ENCODE assay signal across 9 cellular contexts in genomic region chr1:167631987-167632680, GRCh38. TPM values are rescaled to one million over a fixed set of nuclear protein-coding genes. Genes with fewer than 3 reads are reported as not detected.
DNase-seq lines count a peak whose midpoint lies in the region; ATAC-seq and TF ChIP-seq lines count a peak whose summit lies in the region.
"Had no signal": no experiment of that assay in that cellular context is flagged by ENCODE, and none has a peak within 500 bp of the region (broad histone marks: within the 10 kb centered on the region; RNA-seq: fewer than 3 reads in every experiment).

No MANE protein-coding gene starts in this region.

- H3K79me2 ChIP-seq in Karpas-422 (ENCODE audit: low read length) = peaks cover 60% of the 10 kb centered on the region

- no peaks in the 10 kb centered on the region for H3K9me2 ChIP-seq in Karpas-422 (replicated peaks; ENCODE audit: insufficient read depth, low read length)

- peak overlapping the region; percentile 96 for H3K4me3 Mint-ChIP-seq in activated naive CD8-positive, alpha-beta T cell
- H3K4me3 Mint-ChIP-seq in nephron = peak overlapping the region in 1 of 3 experiments; percentile 16

- peaks cover 5% of the 10 kb centered on the region for H3K36me3 Mint-ChIP-seq in activated naive CD8-positive, alpha-beta T cell
- H3K36me3 Mint-ChIP-seq in nephron (ENCODE audit: low read depth) = no peaks in the 10 kb centered on the region

- H3K9me3 ChIP-seq in Karpas-422 (ENCODE audit: low read length) = no peaks in the 10 kb centered on the region
- H3K9me3 ChIP-seq: SJSA1 had no signal

- H3K9ac ChIP-seq in Karpas-422 (ENCODE audit: low read length) = peak overlapping the region; percentile 94

- H3K27me3 Mint-ChIP-seq in activated naive CD8-positive, alpha-beta T cell = no peaks in the 10 kb centered on the region
- H3K27me3 Mint-ChIP-seq in nephron (ENCODE audit: low read depth) = peaks cover 75% of the 10 kb centered on the region

- no peak for DNase-seq in GM06990 (ENCODE audit: extremely low read depth, insufficient read length)
- DNase-seq in Karpas-422 = peak; percentile 63
- DNase-seq in NK-92 (lab: John Stamatoyannopoulos, UW; ENCODE audit: unreplicated experiment) = no peak
- no peak for DNase-seq in H4 (ENCODE audit: low spot score)
- DNase-seq in T-helper 9 cell = no peak

- peaks cover 14% of the 10 kb centered on the region for H3K36me3 ChIP-seq in GM06990 (ENCODE audit: control insufficient read depth, insufficient read depth, low read length)
- no peaks in the 10 kb centered on the region; the same call in 1 of the 2 replicates for H3K36me3 ChIP-seq in Karpas-422 (ENCODE audit: insufficient read depth, low read length)
- H3K36me3 ChIP-seq: SJSA1 had no signal

- H4K20me1 ChIP-seq in Karpas-422 (ENCODE audit: insufficient read depth, low read depth, low read length) = no peaks in the 10 kb centered on the region

- no peak for TF ChIP-seq CTCF in GM06990 (IDR thresholded peaks at IDR 0.05; ENCODE audit: insufficient read depth, low read length, poor library complexity, severe bottlenecking)
- TF ChIP-seq CTCF in nephron (IDR thresholded peaks at IDR 0.05; ENCODE audit: unreplicated experiment in 3 of 3) = no peak

- peak overlapping the region; percentile 93 for H3K27ac ChIP-seq in Karpas-422 (ENCODE audit: low read length)
- H3K27ac ChIP-seq: SJSA1 had no signal

- H3K4me3 ChIP-seq in GM06990 (replicated peaks; ENCODE audit: low read depth, low read length) (peak overlapping the region; percentile 95), Karpas-422 (ENCODE audit: low read length) (peak overlapping the region; percentile 81)
- H3K4me3 ChIP-seq: SJSA1 had no signal

- H2AFZ ChIP-seq in Karpas-422 (ENCODE audit: low read length) = no peak overlapping the region

- peaks cover 96% of the 10 kb centered on the region for H3K4me1 ChIP-seq in Karpas-422 (ENCODE audit: low read length)
- H3K4me1 ChIP-seq: SJSA1 had no signal

- H3K4me2 ChIP-seq in Karpas-422 (ENCODE audit: low read depth, low read length, poor library complexity, severe bottlenecking) = peak overlapping the region; percentile 94

- H3K27ac Mint-ChIP-seq in activated naive CD8-positive, alpha-beta T cell = peak overlapping the region; percentile 99
- H3K27ac Mint-ChIP-seq in nephron = peak overlapping the region in 2 of 3 experiments; percentile 22 to 44

- no peaks in the 10 kb centered on the region for H3K9me3 Mint-ChIP-seq in activated naive CD8-positive, alpha-beta T cell (ENCODE audit: low read depth)
- no peaks in the 10 kb centered on the region for H3K9me3 Mint-ChIP-seq in nephron

- H3K27me3 ChIP-seq in GM06990 (replicated peaks; ENCODE audit: control insufficient read depth, insufficient read depth, low read length) (no peaks in the 10 kb centered on the region), Karpas-422 (ENCODE audit: low read length) (no peaks in the 10 kb centered on the region)

- ATAC-seq in HG03457 (IDR thresholded peaks at IDR 0.05; ENCODE audit: unreplicated experiment) = no peak

- H3K4me1 Mint-ChIP-seq in activated naive CD8-positive, alpha-beta T cell (ENCODE audit: low read depth) = peaks cover 84% of the 10 kb centered on the region
- H3K4me1 Mint-ChIP-seq in nephron = peaks cover 58% of the 10 kb centered on the region

RNA-seq across cellular contexts. Expression of gene RCSD1, which starts 2.1 kb away (rescaled TPM):
- total RNA-seq in Karpas-422 (2014; rRNA removed; shearing (Covaris generic); ENCODE audit: low replicate concordance) = 85.4 and 116 TPM in 2 replicates
- total RNA-seq in H4 (2014; rRNA removed; shearing (Covaris generic)) = not detected in 2 replicates

Comparison
In these comparisons a context has a peak if more than half of its experiments do, and no peak if none do; other contexts are left out.
1. RNA of gene RCSD1, which starts 2.1 kb away (total RNA-seq): 85.4 to 116 TPM in Karpas-422; not detected in H4; every median in the first group is over 10 times any median in the second.